27 cellular contexts compared by ENCODE assay signal in the genomic region with DNA sequence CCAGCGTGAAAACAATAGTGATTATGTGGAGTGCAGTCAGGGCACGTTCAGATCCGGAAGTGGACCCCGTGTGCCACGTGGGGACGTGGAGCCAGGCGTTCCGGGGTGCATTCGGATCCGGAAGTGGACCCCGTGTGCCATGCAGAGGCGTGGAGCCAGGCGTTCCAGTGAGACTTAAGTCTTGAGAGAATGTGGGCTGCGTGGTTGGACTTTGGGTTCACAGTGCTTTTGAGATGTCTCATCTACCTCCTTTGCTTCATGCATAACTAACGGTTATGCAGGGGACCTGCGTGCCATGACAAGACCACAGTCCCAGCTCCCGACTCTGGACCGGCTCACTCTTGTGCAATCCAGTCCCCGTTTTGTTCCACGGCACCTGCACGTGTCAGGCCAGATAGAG.
"Had no signal": no experiment of that assay in that cellular context is flagged by ENCODE, and none has a peak within 500 bp of the region (broad histone marks: within the 10 kb centered on the region; RNA-seq: fewer than 3 reads in every experiment).

No MANE protein-coding gene starts in this region.

- H3K4me3 ChIP-seq: coronary artery, esophagus squamous epithelium, gastrocnemius medialis, heart left ventricle, ovary, psoas muscle, right atrium auricular region, testis, vagina had no signal

- H3K27me3 ChIP-seq: esophagus squamous epithelium, gastrocnemius medialis, heart left ventricle, neutrophil, ovary, right atrium auricular region, testis, vagina had no signal

- ATAC-seq: gastrocnemius medialis, heart left ventricle, left cardiac atrium, psoas muscle, T-cell had no signal

- H3K27ac ChIP-seq: coronary artery, esophagus squamous epithelium, gastrocnemius medialis, heart left ventricle, neutrophil, ovary, psoas muscle, right atrium auricular region, testis, vagina, VCaP had no signal

- H3K4me1 ChIP-seq: esophagus squamous epithelium, gastrocnemius medialis, heart left ventricle, psoas muscle, right atrium auricular region, testis, vagina had no signal

- H3K4me1 Mint-ChIP-seq: activated CD4-positive, alpha-beta T cell treated with anti-CD3 and anti-CD28 coated beads, Interleukin-2, amount 10 ng/mL, durations not matched to agents 7 days and 5 days; endodermal cell had no signal

- H3K36me3 ChIP-seq: ovary had no signal

- H3K9me3 ChIP-seq: esophagus squamous epithelium, gastrocnemius medialis, heart left ventricle, neutrophil, ovary, psoas muscle, right atrium auricular region, testis, vagina had no signal

- DNase-seq: activated CD4-positive, alpha-beta T cell treated with anti-CD3 and anti-CD28 coated beads, Interleukin-2, amount 10 ng/mL, durations not matched to agents 7 days and 5 days; activated CD4-positive, CD25-positive, alpha-beta regulatory T cell treated with anti-CD3 and anti-CD28 coated beads, Interleukin-2, amount 50 U/mL, for 72 hours; activated naive CD4-positive, alpha-beta T cell; amygdala; cerebellar nuclear complex; endodermal cell; esophagus squamous epithelium; gastrocnemius medialis; islet precursor cell; left cardiac atrium; ovary; psoas muscle; stimulated activated CD4-positive, alpha-beta T cell treated with anti-CD3 and anti-CD28 coated beads, Interleukin-12 subunit alpha, Interleukin-12 subunit beta, amount 100 ng/mL, for 4 hours; stimulated activated CD4-positive, alpha-beta T cell treated with anti-CD3 and anti-CD28 coated beads, Interleukin-4, amount 100 ng/mL, for 4 hours; T-cell; testis; trophoblast cell had no signal

- H3K9me3 Mint-ChIP-seq: activated CD4-positive, alpha-beta T cell treated with anti-CD3 and anti-CD28 coated beads, Interleukin-2, amount 10 ng/mL, durations not matched to agents 7 days and 5 days; activated T-helper 2 cell treated with anti-CD3 and anti-CD28 coated beads, Interferon-gamma antibody, Interleukin-2, Interleukin-4, amounts not matched to agents 10 μg/mL and 5 μg/mL and 100 μg/mL, durations not matched to agents 14 hours and 24 hours and 36 hours; endodermal cell; natural killer cell treated with Interleukin-12 subunit alpha and Interleukin-12 subunit beta and Interleukin-15 and Interleukin-18, amount 100 ng/mL, for 72 hours; T-cell; T-helper 2 cell treated with Interferon-gamma antibody and Interleukin-4, amounts not matched to agents 5 μg/mL and 100 μg/mL, for 36 hours had no signal

- H3K27ac Mint-ChIP-seq: activated CD4-positive, alpha-beta T cell treated with anti-CD3 and anti-CD28 coated beads, Interleukin-2, amount 10 ng/mL, durations not matched to agents 7 days and 5 days; activated naive CD8-positive, alpha-beta T cell; activated T-helper 2 cell treated with anti-CD3 and anti-CD28 coated beads, Interferon-gamma antibody, Interleukin-2, Interleukin-4, amounts not matched to agents 10 μg/mL and 5 μg/mL and 100 μg/mL, durations not matched to agents 14 hours and 24 hours and 36 hours; endodermal cell; T-cell; T-helper 2 cell treated with Interferon-gamma antibody and Interleukin-4, amounts not matched to agents 5 μg/mL and 100 μg/mL, for 36 hours had no signal

- H3K27me3 Mint-ChIP-seq: activated CD4-positive, alpha-beta T cell treated with anti-CD3 and anti-CD28 coated beads, Interleukin-2, amount 10 ng/mL, durations not matched to agents 7 days and 5 days; activated naive CD8-positive, alpha-beta T cell; natural killer cell treated with Interleukin-12 subunit alpha and Interleukin-12 subunit beta and Interleukin-15 and Interleukin-18, amount 100 ng/mL, for 72 hours; T-cell had no signal

- H3K4me3 Mint-ChIP-seq: activated CD4-positive, alpha-beta T cell treated with anti-CD3 and anti-CD28 coated beads, Interleukin-2, amount 10 ng/mL, durations not matched to agents 7 days and 5 days; activated naive CD8-positive, alpha-beta T cell; endodermal cell; natural killer cell treated with Interleukin-12 subunit alpha and Interleukin-12 subunit beta and Interleukin-15 and Interleukin-18, amount 100 ng/mL, for 72 hours; T-cell; T-helper 2 cell treated with Interferon-gamma antibody and Interleukin-4, amounts not matched to agents 5 μg/mL and 100 μg/mL, for 36 hours had no signal
